ENCODE assay signal across 1 cellular context in the genomic region with DNA sequence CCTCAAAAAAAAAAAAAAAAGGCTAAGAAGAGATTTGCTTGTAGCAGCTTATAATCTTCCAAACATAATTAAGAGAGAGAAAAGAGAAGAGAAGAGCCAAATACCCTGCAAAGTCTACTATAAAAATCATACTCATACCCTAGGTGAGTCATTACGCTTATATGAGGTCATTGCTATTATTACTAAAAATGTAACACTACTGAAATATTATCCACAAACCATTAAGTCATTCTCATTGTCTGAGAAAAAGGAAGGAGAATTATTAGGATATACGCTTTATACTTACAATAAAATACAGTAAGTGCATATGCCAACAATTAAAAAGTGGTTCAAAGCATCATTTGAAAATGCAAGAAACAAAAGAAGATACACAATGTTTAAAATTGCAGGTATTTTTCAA.
TF ChIP-seq lines count a peak whose summit lies in the region.

No MANE protein-coding gene starts in this region.

TF ChIP-seq in IMR-90, 13 proteins besides CTCF, POLR2A, EP300 and RAD21 (continued from another document):
- TF ChIP-seq CEBPB (IDR thresholded peaks at IDR 0.05; ENCODE audit: low read depth, low read length) (no peak), MAFK (IDR thresholded peaks at IDR 0.05; ENCODE audit: low read depth, low read length) (no peak), BHLHE40 (IDR thresholded peaks at IDR 0.05; ENCODE audit: low read depth, low read length) (no peak), SMC3 (IDR thresholded peaks at IDR 0.05; ENCODE audit: low read depth, low read length) (no peak), RFX5 (IDR thresholded peaks at IDR 0.05; ENCODE audit: low read depth, low read length) (no peak), NFE2L2 (IDR thresholded peaks at IDR 0.05; ENCODE audit: low read depth, low read length) (no peak)
- TF ChIP-seq, protein P1, sequence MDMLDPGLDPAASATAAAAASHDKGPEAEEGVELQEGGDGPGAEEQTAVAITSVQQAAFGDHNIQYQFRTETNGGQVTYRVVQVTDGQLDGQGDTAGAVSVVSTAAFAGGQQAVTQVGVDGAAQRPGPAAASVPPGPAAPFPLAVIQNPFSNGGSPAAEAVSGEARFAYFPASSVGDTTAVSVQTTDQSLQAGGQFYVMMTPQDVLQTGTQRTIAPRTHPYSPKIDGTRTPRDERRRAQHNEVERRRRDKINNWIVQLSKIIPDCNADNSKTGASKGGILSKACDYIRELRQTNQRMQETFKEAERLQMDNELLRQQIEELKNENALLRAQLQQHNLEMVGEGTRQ (IDR thresholded peaks at IDR 0.05; ENCODE audit: low read depth, low read length): no peak
- TF ChIP-seq, protein P2, sequence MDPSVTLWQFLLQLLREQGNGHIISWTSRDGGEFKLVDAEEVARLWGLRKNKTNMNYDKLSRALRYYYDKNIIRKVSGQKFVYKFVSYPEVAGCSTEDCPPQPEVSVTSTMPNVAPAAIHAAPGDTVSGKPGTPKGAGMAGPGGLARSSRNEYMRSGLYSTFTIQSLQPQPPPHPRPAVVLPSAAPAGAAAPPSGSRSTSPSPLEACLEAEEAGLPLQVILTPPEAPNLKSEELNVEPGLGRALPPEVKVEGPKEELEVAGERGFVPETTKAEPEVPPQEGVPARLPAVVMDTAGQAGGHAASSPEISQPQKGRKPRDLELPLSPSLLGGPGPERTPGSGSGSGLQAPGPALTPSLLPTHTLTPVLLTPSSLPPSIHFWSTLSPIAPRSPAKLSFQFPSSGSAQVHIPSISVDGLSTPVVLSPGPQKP (IDR thresholded peaks at IDR 0.05; ENCODE audit: borderline replicate concordance, low read depth, low read length): no peak
